ENCODE assay signal across 7 cellular contexts in genomic region chr17:66676421-66676820, GRCh38.
DNase-seq lines count a peak whose midpoint lies in the region; ATAC-seq and TF ChIP-seq lines count a peak whose summit lies in the region.

No MANE protein-coding gene starts in this region.

- intact Hi-C loops in posterior vena cava (cut with DNase I): no loop called here

- H3K27ac ChIP-seq in foreskin keratinocyte: peak overlapping the region; percentile 50

- H3K4me1 Mint-ChIP-seq in stimulated activated effector memory CD8-positive, alpha-beta T cell treated with anti-CD3 and anti-CD28 coated beads, Interleukin-12 subunit alpha, Interleukin-12 subunit beta, amount 100 ng/mL, for 72 hours: peaks cover 70% of the 10 kb centered on the region

- TF ChIP-seq CTCF in foreskin keratinocyte (conservative IDR thresholded peaks at IDR 0.05): no peak

- peaks cover 26% of the 10 kb centered on the region for H3K4me1 ChIP-seq in foreskin keratinocyte

- ATAC-seq in foreskin keratinocyte: peak; percentile 83
- ATAC-seq in stimulated activated effector memory CD8-positive, alpha-beta T cell treated with anti-CD3 and anti-CD28 coated beads, Interleukin-12 subunit alpha, Interleukin-12 subunit beta, amount 100 ng/mL, for 72 hours: no peak
- ATAC-seq in HG03378 (IDR thresholded peaks at IDR 0.05; ENCODE audit: unreplicated experiment): no peak
- ATAC-seq in HG03025 (IDR thresholded peaks at IDR 0.05; ENCODE audit: low FRiP score, unreplicated experiment): no peak

- H3K27me3 ChIP-seq in foreskin keratinocyte: no peaks in the 10 kb centered on the region

- peaks cover 21% of the 10 kb centered on the region for H3K36me3 Mint-ChIP-seq in stimulated activated effector memory CD8-positive, alpha-beta T cell treated with anti-CD3 and anti-CD28 coated beads, Interleukin-12 subunit alpha, Interleukin-12 subunit beta, amount 100 ng/mL, for 72 hours

- peaks cover 6% of the 10 kb centered on the region for H3K9me3 Mint-ChIP-seq in stimulated activated effector memory CD8-positive, alpha-beta T cell treated with anti-CD3 and anti-CD28 coated beads, Interleukin-12 subunit alpha, Interleukin-12 subunit beta, amount 100 ng/mL, for 72 hours

- H3K27ac Mint-ChIP-seq in stimulated activated effector memory CD8-positive, alpha-beta T cell treated with anti-CD3 and anti-CD28 coated beads, Interleukin-12 subunit alpha, Interleukin-12 subunit beta, amount 100 ng/mL, for 72 hours: peak overlapping the region; percentile 92

- DNase-seq in HPDE6-E6E7 (ENCODE audit: extremely low spot score) (peak; percentile 96), NCI-H510A treated with DMSO at 0.1 percent for 48 hours (lab: John Stamatoyannopoulos, UW) (peak; percentile 75), foreskin keratinocyte (peak; percentile 94 to 95), posterior vena cava (ENCODE audit: low spot score) (no peak)
- no peak for DNase-seq in stimulated activated effector memory CD8-positive, alpha-beta T cell treated with anti-CD3 and anti-CD28 coated beads, Interleukin-12 subunit alpha, Interleukin-12 subunit beta, amount 100 ng/mL, for 72 hours (ENCODE audit: low spot score in 2 of 2)

- no peak overlapping the region for H3K4me3 Mint-ChIP-seq in stimulated activated effector memory CD8-positive, alpha-beta T cell treated with anti-CD3 and anti-CD28 coated beads, Interleukin-12 subunit alpha, Interleukin-12 subunit beta, amount 100 ng/mL, for 72 hours

Comparison
In these comparisons a context has a peak if more than half of its experiments do, and no peak if none do; other contexts are left out.
1. DNase-seq: peak in HPDE6-E6E7 (single experiment), NCI-H510A treated with DMSO at 0.1 percent for 48 hours (single experiment) and foreskin keratinocyte (2 of 2); none in stimulated activated effector memory CD8-positive, alpha-beta T cell treated with anti-CD3 and anti-CD28 coated beads, Interleukin-12 subunit alpha, Interleukin-12 subunit beta, amount 100 ng/mL, for 72 hours (0 of 2) and posterior vena cava (single experiment).